In the genomic region with DNA sequence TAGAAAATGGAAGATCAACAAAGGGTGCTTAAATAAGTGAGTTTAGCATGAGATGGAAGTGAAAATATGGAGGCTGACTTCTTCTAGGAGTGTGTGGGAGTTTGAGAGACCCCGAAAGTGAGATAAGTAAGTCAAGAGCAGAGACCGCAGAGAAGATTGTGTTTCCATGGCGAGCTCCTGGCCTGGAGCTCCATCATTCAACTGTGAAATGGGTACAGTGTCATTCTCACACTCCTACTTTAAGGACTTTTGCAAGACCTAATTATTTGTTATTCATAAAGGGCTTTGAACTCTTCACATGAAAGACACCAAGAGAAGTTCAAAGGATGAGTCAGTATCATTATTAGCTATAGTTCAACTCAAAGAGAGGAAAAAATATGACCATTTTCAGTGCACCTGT, we compare ENCODE assay signal across 21 cellular contexts.
"Had no signal": no experiment of that assay in that cellular context is flagged by ENCODE, and none has a peak within 500 bp of the region (broad histone marks: within the 10 kb centered on the region; RNA-seq: fewer than 3 reads in every experiment).

No MANE protein-coding gene starts in this region.

- ATAC-seq: activated CD8-positive, alpha-beta T cell treated with anti-CD3 and anti-CD28 coated beads, Interleukin-2, amount 10 ng/mL, durations not matched to agents 7 days and 5 days; esophagus mucosa; naive thymus-derived CD4-positive, alpha-beta T cell; right lobe of liver had no signal

- H3K4me3 ChIP-seq: adrenal gland, ascending aorta, left ventricle myocardium inferior, right lobe of liver, skin epidermis, thyroid gland had no signal

- H3K9me3 ChIP-seq: adrenal gland, ascending aorta, left ventricle myocardium inferior, right lobe of liver, thyroid gland had no signal

- H3K36me3 ChIP-seq: adrenal gland, ascending aorta, brain microvascular endothelial cell, left ventricle myocardium inferior, right lobe of liver, thyroid gland had no signal

- H3K4me1 ChIP-seq: adrenal gland, ascending aorta, left ventricle myocardium inferior, right lobe of liver, thyroid gland had no signal

- H3K27me3 ChIP-seq: adrenal gland, ascending aorta, brain microvascular endothelial cell, right lobe of liver, thyroid gland had no signal

- H3K27ac ChIP-seq: adrenal gland, ascending aorta, brain microvascular endothelial cell, left ventricle myocardium inferior, right lobe of liver, skin epidermis, thyroid gland had no signal

- DNase-seq: activated CD4-positive, alpha-beta T cell treated with anti-CD3 and anti-CD28 coated beads, Interleukin-2, amount 50 U/mL, for 1 hour; activated CD4-positive, CD25-positive, alpha-beta regulatory T cell treated with anti-CD3 and anti-CD28 coated beads, Interleukin-2, amount 50 U/mL, for 72 hours; activated CD8-positive, alpha-beta T cell treated with anti-CD3 and anti-CD28 coated beads, Interleukin-2, amount 10 ng/mL, durations not matched to agents 7 days and 5 days; activated gamma-delta T cell treated with Interleukin-2 at 50 U/mL for 16 hours; adrenal gland; brain microvascular endothelial cell; central memory CD4-positive, alpha-beta T cell; effector memory CD4-positive, alpha-beta T cell; foreskin melanocyte; hypothalamus; left ventricle myocardium inferior; naive thymus-derived CD4-positive, alpha-beta T cell; posterior cingulate gyrus; right lobe of liver; stimulated activated CD4-positive, alpha-beta T cell treated with anti-CD3 and anti-CD28 coated beads, Interleukin-1b, Interleukin-23, amount 100 ng/mL, for 48 hours; substantia nigra; thyroid gland had no signal

- FAIRE-seq: endothelial cell of umbilical vein had no signal
